In genomic region chr12:123363743-123364531, GRCh38 we compare ENCODE assay signal across 1 cellular context.
TF ChIP-seq lines count a peak whose summit lies in the region.

No MANE protein-coding gene starts in this region.

TF ChIP-seq in HepG2, 621 proteins besides CTCF, POLR2A, EP300 and RAD21 (continued from another document and continues in another):
- TF ChIP-seq AGO2 (optimal IDR thresholded peaks at IDR 0.05; ENCODE audit: low read depth, low read length) (peak; percentile 84), ZFP36 (IDR thresholded peaks at IDR 0.05; ENCODE audit: borderline replicate concordance, low read depth, low read length, partially characterized antibody) (no peak), ZNF362 (CRISPR knock-in tag; IDR thresholded peaks at IDR 0.05; ENCODE audit: borderline replicate concordance) (no peak), ZFX (CRISPR knock-in tag; IDR thresholded peaks at IDR 0.05; ENCODE audit: low read depth) (no peak), TEAD3 (CRISPR knock-in tag; optimal IDR thresholded peaks at IDR 0.05; ENCODE audit: borderline replicate concordance) (peak; percentile 37), GABPA (IDR thresholded peaks at IDR 0.05; ENCODE audit: low read depth, low read length) (no peak), GABPA (CRISPR knock-in tag; IDR thresholded peaks at IDR 0.05; ENCODE audit: low read depth) (no peak), ATF6 (CRISPR knock-in tag; conservative IDR thresholded peaks at IDR 0.05) (no peak), GPN1 (CRISPR knock-in tag; IDR thresholded peaks at IDR 0.05; ENCODE audit: borderline replicate concordance) (no peak), LRRFIP1 (CRISPR knock-in tag; conservative IDR thresholded peaks at IDR 0.05) (no peak), RELA (CRISPR knock-in tag; IDR thresholded peaks at IDR 0.05) (no peak), STAG1 (CRISPR knock-in tag; IDR thresholded peaks at IDR 0.05) (no peak), U2AF1 (optimal IDR thresholded peaks at IDR 0.05; ENCODE audit: low read depth, low read length) (no peak), HMG20A (CRISPR knock-in tag; IDR thresholded peaks at IDR 0.05; ENCODE audit: borderline replicate concordance) (no peak), CHCHD3 (CRISPR knock-in tag; IDR thresholded peaks at IDR 0.05) (no peak), ARNTL (CRISPR knock-in tag; IDR thresholded peaks at IDR 0.05) (no peak), ZNF839 (CRISPR knock-in tag; IDR thresholded peaks at IDR 0.05; ENCODE audit: borderline replicate concordance) (no peak), KDM5A (IDR thresholded peaks at IDR 0.05; ENCODE audit: borderline replicate concordance, low read length) (0 out of 2 replicates have a peak, but pooled peaks have one; percentile 71), IRF2 (CRISPR knock-in tag; IDR thresholded peaks at IDR 0.05) (peak; percentile 35; the same call in 1 of the 2 replicates), ZNF326 (CRISPR knock-in tag; IDR thresholded peaks at IDR 0.05; ENCODE audit: borderline replicate concordance) (no peak), ZNF264 (CRISPR knock-in tag; IDR thresholded peaks at IDR 0.05) (0 out of 2 replicates have a peak, but pooled peaks have one; percentile 25), ARNT (IDR thresholded peaks at IDR 0.05) (no peak), CREB1 (IDR thresholded peaks at IDR 0.05) (no peak), CREB1 (CRISPR knock-in tag; IDR thresholded peaks at IDR 0.05) (no peak), SNRNP70 (IDR thresholded peaks at IDR 0.05; ENCODE audit: low read depth, low read length) (no peak), ZNF768 (CRISPR knock-in tag; IDR thresholded peaks at IDR 0.05) (peak; percentile 8; the same call in 1 of the 2 replicates), ZNF891 (CRISPR knock-in tag; IDR thresholded peaks at IDR 0.05) (0 out of 2 replicates have a peak, but pooled peaks have one; percentile 35), SALL2 (CRISPR knock-in tag; IDR thresholded peaks at IDR 0.05) (peak; percentile 80; the same call in 1 of the 2 replicates), KAT8 (CRISPR knock-in tag; IDR thresholded peaks at IDR 0.05) (no peak), ZBTB10 (CRISPR knock-in tag; IDR thresholded peaks at IDR 0.05; ENCODE audit: borderline replicate concordance) (0 out of 2 replicates have a peak, but pooled peaks have one; percentile 26), ZNF460 (CRISPR knock-in tag; IDR thresholded peaks at IDR 0.05; ENCODE audit: borderline replicate concordance) (no peak), ZNF7 (CRISPR knock-in tag; IDR thresholded peaks at IDR 0.05) (no peak), ZNF317 (CRISPR knock-in tag; IDR thresholded peaks at IDR 0.05) (0 out of 2 replicates have a peak, but pooled peaks have one; percentile 8), CC2D1A (CRISPR knock-in tag; IDR thresholded peaks at IDR 0.05) (no peak), THAP11 (CRISPR knock-in tag; IDR thresholded peaks at IDR 0.05) (no peak), ZNF180 (CRISPR knock-in tag; IDR thresholded peaks at IDR 0.05; ENCODE audit: borderline replicate concordance, low read depth) (no peak), PHF8 (CRISPR knock-in tag; IDR thresholded peaks at IDR 0.05) (peak; percentile 22; the same call in 1 of the 2 replicates), TRIM22 (IDR thresholded peaks at IDR 0.05) (no peak), ARNT2 (CRISPR knock-in tag; IDR thresholded peaks at IDR 0.05; ENCODE audit: low read depth) (no peak), MIER3 (CRISPR knock-in tag; IDR thresholded peaks at IDR 0.05; ENCODE audit: borderline replicate concordance) (no peak), ZMYM2 (CRISPR knock-in tag; IDR thresholded peaks at IDR 0.05) (no peak), HNRNPH1 (optimal IDR thresholded peaks at IDR 0.05; ENCODE audit: low read depth, low read length) (no peak), ZFP41 (CRISPR knock-in tag; IDR thresholded peaks at IDR 0.05; ENCODE audit: borderline replicate concordance) (no peak), ZNF691 (CRISPR knock-in tag; IDR thresholded peaks at IDR 0.05; ENCODE audit: borderline replicate concordance, low read depth) (no peak), SNAI1 (CRISPR knock-in tag; IDR thresholded peaks at IDR 0.05; ENCODE audit: borderline replicate concordance) (0 out of 2 replicates have a peak, but pooled peaks have one; percentile 75), ZNF572 (CRISPR knock-in tag; IDR thresholded peaks at IDR 0.05) (0 out of 2 replicates have a peak, but pooled peaks have one; percentile 44), ZKSCAN1 (IDR thresholded peaks at IDR 0.05; ENCODE audit: low read length) (no peak), TOPORS (CRISPR knock-in tag; IDR thresholded peaks at IDR 0.05) (peak; percentile 47; the same call in 1 of the 2 replicates), ZNF501 (CRISPR knock-in tag; IDR thresholded peaks at IDR 0.05) (peak; percentile 84), SALL1 (CRISPR knock-in tag; IDR thresholded peaks at IDR 0.05) (no peak), EZH2 (conservative IDR thresholded peaks at IDR 0.05; ENCODE audit: low read depth, low read length) (no peak), GTF3A (CRISPR knock-in tag; conservative IDR thresholded peaks at IDR 0.05) (no peak), TARDBP (CRISPR knock-in tag; IDR thresholded peaks at IDR 0.05) (peak; percentile 12; the same call in 1 of the 2 replicates)
- TF ChIP-seq, protein P1, sequence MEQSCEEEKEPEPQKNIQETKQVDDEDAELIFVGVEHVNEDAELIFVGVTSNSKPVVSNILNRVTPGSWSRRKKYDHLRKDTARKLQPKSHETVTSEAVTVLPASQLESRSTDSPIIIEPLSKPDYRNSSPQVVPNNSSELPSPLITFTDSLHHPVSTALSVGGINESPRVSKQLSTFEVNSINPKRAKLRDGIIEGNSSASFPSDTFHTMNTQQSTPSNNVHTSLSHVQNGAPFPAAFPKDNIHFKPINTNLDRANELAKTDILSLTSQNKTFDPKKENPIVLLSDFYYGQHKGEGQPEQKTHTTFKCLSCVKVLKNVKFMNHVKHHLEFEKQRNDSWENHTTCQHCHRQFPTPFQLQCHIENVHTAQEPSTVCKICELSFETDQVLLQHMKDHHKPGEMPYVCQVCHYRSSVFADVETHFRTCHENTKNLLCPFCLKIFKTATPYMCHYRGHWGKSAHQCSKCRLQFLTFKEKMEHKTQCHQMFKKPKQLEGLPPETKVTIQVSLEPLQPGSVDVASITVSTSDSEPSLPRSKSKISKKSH (CRISPR knock-in tag; IDR thresholded peaks at IDR 0.05; ENCODE audit: borderline replicate concordance): no peak
- TF ChIP-seq, protein P2, sequence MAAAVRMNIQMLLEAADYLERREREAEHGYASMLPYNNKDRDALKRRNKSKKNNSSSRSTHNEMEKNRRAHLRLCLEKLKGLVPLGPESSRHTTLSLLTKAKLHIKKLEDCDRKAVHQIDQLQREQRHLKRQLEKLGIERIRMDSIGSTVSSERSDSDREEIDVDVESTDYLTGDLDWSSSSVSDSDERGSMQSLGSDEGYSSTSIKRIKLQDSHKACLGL (CRISPR knock-in tag; IDR thresholded peaks at IDR 0.05): peak; percentile 15; the same call in 1 of the 2 replicates
- TF ChIP-seq, protein P3, sequence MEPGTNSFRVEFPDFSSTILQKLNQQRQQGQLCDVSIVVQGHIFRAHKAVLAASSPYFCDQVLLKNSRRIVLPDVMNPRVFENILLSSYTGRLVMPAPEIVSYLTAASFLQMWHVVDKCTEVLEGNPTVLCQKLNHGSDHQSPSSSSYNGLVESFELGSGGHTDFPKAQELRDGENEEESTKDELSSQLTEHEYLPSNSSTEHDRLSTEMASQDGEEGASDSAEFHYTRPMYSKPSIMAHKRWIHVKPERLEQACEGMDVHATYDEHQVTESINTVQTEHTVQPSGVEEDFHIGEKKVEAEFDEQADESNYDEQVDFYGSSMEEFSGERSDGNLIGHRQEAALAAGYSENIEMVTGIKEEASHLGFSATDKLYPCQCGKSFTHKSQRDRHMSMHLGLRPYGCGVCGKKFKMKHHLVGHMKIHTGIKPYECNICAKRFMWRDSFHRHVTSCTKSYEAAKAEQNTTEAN (CRISPR knock-in tag; conservative IDR thresholded peaks at IDR 0.05): no peak
- TF ChIP-seq, protein P4, sequence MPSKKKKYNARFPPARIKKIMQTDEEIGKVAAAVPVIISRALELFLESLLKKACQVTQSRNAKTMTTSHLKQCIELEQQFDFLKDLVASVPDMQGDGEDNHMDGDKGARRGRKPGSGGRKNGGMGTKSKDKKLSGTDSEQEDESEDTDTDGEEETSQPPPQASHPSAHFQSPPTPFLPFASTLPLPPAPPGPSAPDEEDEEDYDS (CRISPR knock-in tag; IDR thresholded peaks at IDR 0.05): no peak
